Comparison of ENCODE assay signal across 21 cellular contexts in the genomic region with DNA sequence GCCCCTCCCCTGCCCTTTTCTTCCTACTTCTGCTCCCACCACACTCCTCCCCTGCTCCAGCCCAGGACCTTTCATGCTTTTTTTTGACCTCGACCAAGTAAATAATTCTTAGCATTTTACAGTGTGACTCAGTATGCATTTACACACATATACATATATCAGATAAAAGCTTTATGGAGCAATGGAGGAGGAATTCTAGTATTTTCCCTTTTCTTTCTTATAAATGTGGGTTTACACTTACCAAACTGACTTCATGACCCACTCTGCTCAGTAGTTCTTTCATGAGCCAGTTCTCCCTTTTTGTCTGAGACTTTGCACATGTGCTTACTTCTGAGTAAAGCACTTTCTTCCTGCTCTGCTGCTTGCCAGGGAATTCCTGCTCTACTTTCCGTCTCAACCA.
DNase-seq lines count a peak whose midpoint lies in the region; ATAC-seq and TF ChIP-seq lines count a peak whose summit lies in the region.
"Had no signal": no experiment of that assay in that cellular context is flagged by ENCODE, and none has a peak within 500 bp of the region (broad histone marks: within the 10 kb centered on the region; RNA-seq: fewer than 3 reads in every experiment).

No MANE protein-coding gene starts in this region.

- H3K27me3 ChIP-seq in adipocyte (replicated peaks; ENCODE audit: control insufficient read depth, insufficient read depth, low read length), result no peaks in the 10 kb centered on the region
- H3K27me3 ChIP-seq in smooth muscle cell (ENCODE audit: low read depth), result no peaks in the 10 kb centered on the region
- H3K27me3 ChIP-seq: Peyer's patch had no signal

- H3K9ac ChIP-seq in adipocyte (ENCODE audit: low read length) (no peak overlapping the region), smooth muscle cell (ENCODE audit: low read depth) (no peak overlapping the region)
- H3K9ac ChIP-seq: KMS-11 had no signal

- H4K20me1 ChIP-seq in smooth muscle cell (ENCODE audit: low read depth), result no peaks in the 10 kb centered on the region

- H3K4me3 ChIP-seq in adipocyte (ENCODE audit: low read length), result no peak overlapping the region
- H3K4me3 ChIP-seq in fibroblast of pulmonary artery (replicated peaks; ENCODE audit: low read depth, low read length), result no peak overlapping the region
- no peak overlapping the region for H3K4me3 ChIP-seq in smooth muscle cell
- H3K4me3 ChIP-seq: HAP-1, Peyer's patch, SK-N-MC had no signal

- TF ChIP-seq CTCF in fibroblast of pulmonary artery (IDR thresholded peaks at IDR 0.05; ENCODE audit: low read length, missing control alignments), result no peak
- no peak for TF ChIP-seq CTCF in smooth muscle cell (IDR thresholded peaks at IDR 0.05; ENCODE audit: borderline replicate concordance, insufficient read depth, poor library complexity, severe bottlenecking)

- H2AFZ ChIP-seq in smooth muscle cell (ENCODE audit: low read depth), result no peak overlapping the region

- no peak for ATAC-seq in HG03280 (IDR thresholded peaks at IDR 0.05; ENCODE audit: unreplicated experiment)
- ATAC-seq: HepG2 had no signal

- DNase-seq in ELR (ENCODE audit: low read depth), result peak; percentile 42
- DNase-seq in adipocyte (ENCODE audit: low read depth), result peak; percentile 36
- peak; percentile 24 for DNase-seq in fibroblast of pulmonary artery (ENCODE audit: low read depth)
- no peak for DNase-seq in smooth muscle cell (lab: John Stamatoyannopoulos, UW; ENCODE audit: unreplicated experiment)
- DNase-seq in central memory CD4-positive, alpha-beta T cell, result no peak
- DNase-seq in NCI-H1436 (lab: John Stamatoyannopoulos, UW), result no peak
- DNase-seq: AML-193, COR-L47, DMS153, NCI-H1436 treated with DMSO at 0.1 percent for 48 hours, NCI-H2029 treated with DMSO at 0.1 percent for 48 hours, NCI-H2171 treated with DMSO at 0.1 percent for 48 hours, NCI-H446 treated with DMSO at 0.1 percent for 48 hours, NCI-H82, Peyer's patch, Right ventricle myocardium superior had no signal

- no peaks in the 10 kb centered on the region for H3K79me2 ChIP-seq in smooth muscle cell (ENCODE audit: low read depth)

- H3K9me3 ChIP-seq in adipocyte (ENCODE audit: control insufficient read depth, low read length), result no peaks in the 10 kb centered on the region
- H3K9me3 ChIP-seq in smooth muscle cell (replicated peaks; ENCODE audit: low read depth), result no peaks in the 10 kb centered on the region
- H3K9me3 ChIP-seq: HAP-1, Peyer's patch had no signal

- H3K4me2 ChIP-seq in smooth muscle cell, result peak overlapping the region; percentile 50
- H3K4me2 ChIP-seq: KMS-11 had no signal

- 9% methylated on average over 2 of the region's 2 CpGs for WGBS in smooth muscle cell (ENCODE audit: low lambda C conversion rate)

- H3F3A ChIP-seq in smooth muscle cell (ENCODE audit: low read depth), result peaks cover 7% of the 10 kb centered on the region

- peak overlapping the region; percentile 65 for H3K27ac ChIP-seq in smooth muscle cell (ENCODE audit: low read depth)
- H3K27ac ChIP-seq: KMS-11, Peyer's patch, SK-N-MC had no signal

- H3K36me3 ChIP-seq in adipocyte (ENCODE audit: control insufficient read depth, insufficient read depth, low read length, severe bottlenecking) (no peaks in the 10 kb centered on the region), smooth muscle cell (ENCODE audit: low read depth) (no peaks in the 10 kb centered on the region)
- H3K36me3 ChIP-seq: HAP-1, Peyer's patch had no signal

- H3K4me1 ChIP-seq in adipocyte (ENCODE audit: control insufficient read depth, insufficient read depth, low read length), result peaks cover 13% of the 10 kb centered on the region
- H3K4me1 ChIP-seq in smooth muscle cell (ENCODE audit: low read depth), result no peaks in the 10 kb centered on the region
- H3K4me1 ChIP-seq: HAP-1, Peyer's patch had no signal

Comparison
In these comparisons a context has a peak if more than half of its experiments do, and no peak if none do; other contexts are left out.
1. DNase-seq: peak in ELR (single experiment), adipocyte (single experiment) and fibroblast of pulmonary artery (single experiment); none in smooth muscle cell (single experiment), central memory CD4-positive, alpha-beta T cell (single experiment) and NCI-H1436 (single experiment).